ENCODE assay signal across 1 cellular context in the genomic region with DNA sequence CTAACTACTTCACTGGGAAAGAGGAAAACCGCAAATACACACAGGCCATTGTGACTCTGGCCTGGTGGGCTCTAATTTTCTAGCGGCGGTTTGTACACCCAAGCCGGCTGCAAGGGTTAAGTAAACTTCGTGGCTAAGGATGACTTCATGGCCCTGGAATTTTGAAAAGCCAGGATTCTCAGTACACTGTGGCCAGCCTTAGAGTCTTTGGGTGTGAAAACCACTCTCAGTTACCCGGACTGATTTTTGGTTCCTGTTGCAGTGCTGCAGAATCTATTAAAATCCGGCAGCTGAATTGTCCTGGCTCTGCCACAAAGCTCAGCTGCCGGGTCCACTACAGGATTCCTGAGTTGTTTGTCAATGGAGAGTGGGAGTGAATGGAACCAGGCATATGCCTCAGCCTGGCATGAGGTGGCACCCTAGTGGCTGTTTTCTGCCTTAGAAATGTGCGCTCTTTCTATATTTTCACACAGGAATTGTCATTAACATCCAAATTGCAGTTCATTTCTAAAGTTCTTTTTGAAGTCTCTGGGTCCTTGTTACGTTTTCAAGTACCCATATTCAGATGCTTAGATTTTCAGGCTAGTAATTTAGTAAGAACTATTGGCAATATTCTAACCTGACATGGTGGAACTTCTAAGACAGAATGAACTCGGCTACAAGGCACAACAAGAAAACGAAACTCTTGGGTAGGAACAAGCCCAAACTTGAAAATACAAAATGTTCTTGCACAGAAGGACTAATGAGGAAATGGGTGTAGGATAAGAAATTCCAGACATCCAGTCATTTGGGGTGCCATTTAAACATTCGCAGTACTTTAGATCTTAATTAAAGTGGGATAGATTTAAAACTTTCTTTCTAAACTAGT.
A peak's percentile ranks its signal among the peaks of the same experiment; 100 is the strongest.
TF ChIP-seq lines count a peak whose summit lies in the region.

No MANE protein-coding gene starts in this region.

TF ChIP-seq in H1, 55 proteins besides CTCF, POLR2A, EP300 and RAD21 (continued from another document):
- peak; percentile 53 for TF ChIP-seq CHD7 (IDR thresholded peaks at IDR 0.05; ENCODE audit: insufficient replicate concordance, low read length)
- no peak for TF ChIP-seq NANOG (IDR thresholded peaks at IDR 0.05; ENCODE audit: insufficient read depth, low read depth, low read length, poor library complexity, severe bottlenecking)
- no peak for TF ChIP-seq SRF (IDR thresholded peaks at IDR 0.05; ENCODE audit: low read depth, low read length)
- TF ChIP-seq KDM4A (IDR thresholded peaks at IDR 0.05; ENCODE audit: low read depth, low read length, severe bottlenecking), result no peak
- TF ChIP-seq TCF12 (IDR thresholded peaks at IDR 0.05; ENCODE audit: low read depth, low read length), result no peak
- TF ChIP-seq TBP (IDR thresholded peaks at IDR 0.05; ENCODE audit: low read depth, low read length), result no peak
- no peak for TF ChIP-seq SP4 (IDR thresholded peaks at IDR 0.05; ENCODE audit: low read length)
- no peak for TF ChIP-seq POU5F1 (IDR thresholded peaks at IDR 0.05; ENCODE audit: low read depth, low read length)
- 0 out of 4 replicates have a peak, but pooled peaks of 1 of the 2 experiments have one; percentile 52 for TF ChIP-seq HDAC2 (IDR thresholded peaks at IDR 0.05; ENCODE audit: borderline replicate concordance in 1 of 2, low read depth in 2 of 2, low read length in 2 of 2)
- no peak for TF ChIP-seq TAF7 (optimal IDR thresholded peaks at IDR 0.05; ENCODE audit: borderline replicate concordance, low read depth, low read length)
- TF ChIP-seq HDAC6 (IDR thresholded peaks at IDR 0.05; ENCODE audit: low read depth, low read length), result no peak
- TF ChIP-seq SUZ12 (IDR thresholded peaks at IDR 0.05; ENCODE audit: low read length), result no peak
- TF ChIP-seq RFX5 (IDR thresholded peaks at IDR 0.05; ENCODE audit: borderline replicate concordance, low read depth, low read length), result no peak
- no peak for TF ChIP-seq BACH1 (IDR thresholded peaks at IDR 0.05; ENCODE audit: low read length)
- 0 out of 2 replicates have a peak, but pooled peaks have one; percentile 17 for TF ChIP-seq ATF2 (IDR thresholded peaks at IDR 0.05; ENCODE audit: low read length)
- TF ChIP-seq SIX5 (IDR thresholded peaks at IDR 0.05; ENCODE audit: low read depth, low read length), result no peak
- TF ChIP-seq SAP30 (IDR thresholded peaks at IDR 0.05; ENCODE audit: insufficient read depth, insufficient replicate concordance, low read length), result no peak
- TF ChIP-seq GABPA (IDR thresholded peaks at IDR 0.05; ENCODE audit: borderline replicate concordance, insufficient read depth, low read length), result no peak
- peak; percentile 89 for TF ChIP-seq JUND (IDR thresholded peaks at IDR 0.05; ENCODE audit: low read length)
- TF ChIP-seq POLR2AphosphoS5 (IDR thresholded peaks at IDR 0.05; ENCODE audit: low read depth, low read length), result no peak
- TF ChIP-seq ATF3 (IDR thresholded peaks at IDR 0.05; ENCODE audit: insufficient read depth, low read depth, low read length), result no peak
- TF ChIP-seq RXRA (IDR thresholded peaks at IDR 0.05; ENCODE audit: insufficient read depth, low read depth, low read length), result no peak
- TF ChIP-seq ZNF274 (IDR thresholded peaks at IDR 0.05; ENCODE audit: borderline replicate concordance, extremely low read depth, low read length), result no peak
- TF ChIP-seq CBX8 (IDR thresholded peaks at IDR 0.05; ENCODE audit: borderline replicate concordance, low read depth, low read length), result no peak
- no peak for TF ChIP-seq SP2 (IDR thresholded peaks at IDR 0.05; ENCODE audit: low read length)
- no peak for TF ChIP-seq SIRT6 (IDR thresholded peaks at IDR 0.05; ENCODE audit: low read length)
- 0 out of 2 replicates have a peak, but pooled peaks have one; percentile 35 for TF ChIP-seq E2F6 (IDR thresholded peaks at IDR 0.05)
- no peak for TF ChIP-seq FOSL1 (IDR thresholded peaks at IDR 0.05; ENCODE audit: insufficient read depth, low read depth, low read length)
- TF ChIP-seq BRCA1 (IDR thresholded peaks at IDR 0.05; ENCODE audit: low read depth, low read length), result no peak
- TF ChIP-seq SP1 (IDR thresholded peaks at IDR 0.05; ENCODE audit: low read depth, low read length), result no peak
- TF ChIP-seq TAF1 (IDR thresholded peaks at IDR 0.05; ENCODE audit: low read depth, low read length), result no peak
- no peak for TF ChIP-seq CHD1 (IDR thresholded peaks at IDR 0.05; ENCODE audit: low read depth, low read length)
- TF ChIP-seq USF2 (IDR thresholded peaks at IDR 0.05; ENCODE audit: low read length), result no peak
- TF ChIP-seq GTF2F1 (IDR thresholded peaks at IDR 0.05; ENCODE audit: borderline replicate concordance, low read depth, low read length), result no peak
- TF ChIP-seq, protein P1, sequence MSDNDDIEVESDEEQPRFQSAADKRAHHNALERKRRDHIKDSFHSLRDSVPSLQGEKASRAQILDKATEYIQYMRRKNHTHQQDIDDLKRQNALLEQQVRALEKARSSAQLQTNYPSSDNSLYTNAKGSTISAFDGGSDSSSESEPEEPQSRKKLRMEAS (IDR thresholded peaks at IDR 0.05), result peak; percentile 71
- no peak for TF ChIP-seq RBBP5 (IDR thresholded peaks at IDR 0.05; ENCODE audit: borderline replicate concordance, low read depth, low read length)
- TF ChIP-seq EZH2 (IDR thresholded peaks at IDR 0.05; ENCODE audit: low read depth, low read length, severe bottlenecking), result no peak
- TF ChIP-seq KDM1A (IDR thresholded peaks at IDR 0.05; ENCODE audit: borderline replicate concordance, low read length), result no peak
